Comparison of ENCODE assay signal across 8 cellular contexts in genomic region chr16:2125627-2126026, GRCh38. TPM values are rescaled to one million over a fixed set of nuclear protein-coding genes. Genes with fewer than 3 reads are reported as not detected.
DNase-seq lines count a peak whose midpoint lies in the region; ATAC-seq and TF ChIP-seq lines count a peak whose summit lies in the region.
"Not testable (repeated sequence)": the region's sequence is repeated elsewhere in the genome, so short reads cannot be mapped to it uniquely, and the experiment has no call there.
"Had no signal": no experiment of that assay in that cellular context is flagged by ENCODE, and none has a peak within 500 bp of the region (broad histone marks: within the 10 kb centered on the region; RNA-seq: fewer than 3 reads in every experiment).

No MANE protein-coding gene starts in this region.

- not testable (repeated sequence) for H3K79me1 ChIP-seq in mesenchymal stem cell (replicated peaks; ENCODE audit: low read length, poor library complexity, severe bottlenecking)

- H3K4me1 ChIP-seq in HEK293 (ENCODE audit: control insufficient read depth, insufficient read depth, low read length) = not testable (repeated sequence)
- peaks cover 28 to 60% of the 10 kb centered on the region in 2 experiments; a peak in 3 of 4 replicates for H3K4me1 ChIP-seq in SK-N-SH (ENCODE audit: control insufficient read depth in 1 of 2, insufficient read depth in 2 of 2, low read depth in 1 of 2, low read length in 1 of 2)
- peaks cover 12 to 88% (median 65%) of the 10 kb centered on the region in 12 donors for H3K4me1 ChIP-seq in heart left ventricle
- H3K4me1 ChIP-seq in mesenchymal stem cell (ENCODE audit: control insufficient read depth, insufficient read depth, low read depth, low read length) = peaks cover 55% of the 10 kb centered on the region

- peak overlapping the region; percentile 91; the same call in 1 of the 2 replicates for H3K27ac ChIP-seq in HEK293 (ENCODE audit: extremely low read depth, low read depth, low read length)
- H3K27ac ChIP-seq in SK-N-SH (ENCODE audit: low read depth in 2 of 2, low read length in 1 of 2) = peak overlapping the region; percentile 84 to 98
- H3K27ac ChIP-seq in heart left ventricle = peak overlapping the region; percentile 90 to 100 (median 98)
- peak overlapping the region; percentile 96 for H3K27ac ChIP-seq in mesenchymal stem cell (ENCODE audit: low read length, poor library complexity, severe bottlenecking)
- H3K27ac ChIP-seq in temporal lobe (ENCODE audit: low read depth, low read length) = peak overlapping the region; percentile 92

- not testable (repeated sequence) for H3K9me3 Mint-ChIP-seq in dendritic cell treated with granulocyte-macrophage colony-stimulating factor and Interleukin-4, amounts not matched to agents 40 ng/mL and 50 ng/mL, for 4 days; progenitor cell of endocrine pancreas (ENCODE audit: low read depth)

- peak overlapping the region; percentile 86 to 93 for H2BK12ac ChIP-seq in mesenchymal stem cell (ENCODE audit: low read length in 2 of 2)

- not testable (repeated sequence) for H3K9me3 ChIP-seq in HEK293 (ENCODE audit: control insufficient read depth, insufficient read depth, low read depth, low read length); SK-N-SH; heart left ventricle; mesenchymal stem cell (ENCODE audit: control insufficient read depth, low read length)

- H3K9ac ChIP-seq in SK-N-SH (peak overlapping the region; percentile 79), mesenchymal stem cell (ENCODE audit: low read length) (peak overlapping the region; percentile 82)

- H3K14ac ChIP-seq in mesenchymal stem cell (ENCODE audit: low read length in 2 of 2) = peak overlapping the region in 1 of 2 experiments; percentile 59

- H3K27ac Mint-ChIP-seq in dendritic cell treated with granulocyte-macrophage colony-stimulating factor and Interleukin-4, amounts not matched to agents 40 ng/mL and 50 ng/mL, for 4 days = peak overlapping the region; percentile 33
- H3K27ac Mint-ChIP-seq in progenitor cell of endocrine pancreas = peak overlapping the region; percentile 41

- H3K4me3 Mint-ChIP-seq in dendritic cell treated with granulocyte-macrophage colony-stimulating factor and Interleukin-4, amounts not matched to agents 40 ng/mL and 50 ng/mL, for 4 days = peak overlapping the region; percentile 60
- H3K4me3 Mint-ChIP-seq in progenitor cell of endocrine pancreas (ENCODE audit: low read depth) = not testable (repeated sequence)

- peaks cover 14% of the 10 kb centered on the region for H3F3A ChIP-seq in SK-N-SH (replicated peaks; ENCODE audit: insufficient read depth)

- peaks cover 19% of the 10 kb centered on the region for H3K27me3 Mint-ChIP-seq in dendritic cell treated with granulocyte-macrophage colony-stimulating factor and Interleukin-4, amounts not matched to agents 40 ng/mL and 50 ng/mL, for 4 days
- not testable (repeated sequence) for H3K27me3 Mint-ChIP-seq in progenitor cell of endocrine pancreas

- peak overlapping the region; percentile 49 to 82 for H3K4ac ChIP-seq in mesenchymal stem cell (ENCODE audit: low read depth in 1 of 2, low read length in 2 of 2)

- peaks cover 77% of the 10 kb centered on the region for H3K79me2 ChIP-seq in SK-N-SH (ENCODE audit: insufficient read depth)

- DNase-seq in SK-N-SH; heart left ventricle; mesenchymal stem cell; progenitor cell of endocrine pancreas (ENCODE audit: low spot score, unreplicated experiment): not testable (repeated sequence)

- H2AK5ac ChIP-seq in mesenchymal stem cell (ENCODE audit: low read length, severe bottlenecking) = peak overlapping the region; percentile 63

- TF ChIP-seq RAD21 in SK-N-SH (IDR thresholded peaks at IDR 0.05; ENCODE audit: low read length) = not testable (repeated sequence)

- ATAC-seq in heart left ventricle = not testable (repeated sequence)

- not testable (repeated sequence) for TF ChIP-seq CTCF in HEK293 (tag by site-specific recombination; IDR thresholded peaks at IDR 0.05); SK-N-SH (IDR thresholded peaks at IDR 0.05); heart left ventricle (IDR thresholded peaks at IDR 0.05); progenitor cell of endocrine pancreas (IDR thresholded peaks at IDR 0.05; ENCODE audit: unreplicated experiment)

- H4K91ac ChIP-seq in mesenchymal stem cell (ENCODE audit: low read length) = peak overlapping the region; percentile 99

- 51% methylated on average over 7 of the region's 11 CpGs for WGBS in SK-N-SH (ENCODE audit: low lambda C conversion rate)
- 36 to 52% (median 39%) methylated on average over 6 to 11 of the region's 11 CpGs for WGBS in heart left ventricle, 4 donors
- WGBS in mesenchymal stem cell = 73% methylated on average over 7 of the region's 11 CpGs

- H3K4me3 ChIP-seq in HEK293 (ENCODE audit: low read depth, low read length) = not testable (repeated sequence)
- H3K4me3 ChIP-seq in SK-N-SH (ENCODE audit: low read depth in 2 of 2, low read length in 1 of 2) (peak overlapping the region in 1 of 2 experiments; percentile 48; a peak in 1 of 4 replicates), heart left ventricle (peak overlapping the region in 9 of 12 donors; percentile 39 to 59 (median 47)), mesenchymal stem cell (ENCODE audit: insufficient read depth in 1 of 2, low read depth in 1 of 2, low read length in 2 of 2) (peak overlapping the region in 1 of 2 experiments; percentile 65)

- not testable (repeated sequence) for H3K9me2 ChIP-seq in SK-N-SH

- H4K20me1 ChIP-seq in SK-N-SH (ENCODE audit: insufficient read depth) = peaks cover 18% of the 10 kb centered on the region

- not testable (repeated sequence) for H3K36me3 Mint-ChIP-seq in dendritic cell treated with granulocyte-macrophage colony-stimulating factor and Interleukin-4, amounts not matched to agents 40 ng/mL and 50 ng/mL, for 4 days (ENCODE audit: low read depth); progenitor cell of endocrine pancreas (ENCODE audit: insufficient read depth)

- peak overlapping the region; percentile 64 for H2BK120ac ChIP-seq in mesenchymal stem cell (ENCODE audit: low read depth, low read length)

- peak overlapping the region; percentile 82 for H3K4me2 ChIP-seq in SK-N-SH
- peak overlapping the region; percentile 44 for H3K4me2 ChIP-seq in mesenchymal stem cell (ENCODE audit: low read length, poor library complexity, severe bottlenecking)

- not testable (repeated sequence) for H2AFZ ChIP-seq in SK-N-SH (ENCODE audit: low read depth); mesenchymal stem cell (ENCODE audit: low read depth, low read length)

- peak overlapping the region; percentile 64 for H4K8ac ChIP-seq in mesenchymal stem cell (ENCODE audit: low read length)

- not testable (repeated sequence) for H3K23ac ChIP-seq in mesenchymal stem cell (ENCODE audit: low read length in 2 of 2)

- H2BK15ac ChIP-seq in mesenchymal stem cell (ENCODE audit: low read depth, poor library complexity, severe bottlenecking) = peak overlapping the region; percentile 98

- POLR2A ChIA-PET in HEK293 (lab: Yijun Ruan, JAX) (interaction anchor here (0.6 to 2.3 kb wide), 2 partner anchors 30 to 81 kb away, joined by 5 to 12 read pairs; partner anchors contain the start of gene TRAF7), SK-N-SH (lab: Yijun Ruan, JAX) (interaction anchor here (1.5 to 1.8 kb wide), 2 partner anchors 22 to 78 kb away, joined by 4 to 7 read pairs; partner anchors contain the start of genes NTHL1, RAB26 and TSC2)

- TF ChIP-seq POLR2A in heart left ventricle (IDR thresholded peaks at IDR 0.05) = not testable (repeated sequence)

- H3K4me1 Mint-ChIP-seq in dendritic cell treated with granulocyte-macrophage colony-stimulating factor and Interleukin-4, amounts not matched to agents 40 ng/mL and 50 ng/mL, for 4 days (ENCODE audit: low read depth) = peaks cover 47% of the 10 kb centered on the region
- H3K4me1 Mint-ChIP-seq in progenitor cell of endocrine pancreas (ENCODE audit: low read depth) = not testable (repeated sequence)

- peak overlapping the region; percentile 61 for H2BK5ac ChIP-seq in mesenchymal stem cell (ENCODE audit: low read depth, low read length, poor library complexity, severe bottlenecking)

- TF ChIP-seq EP300 in SK-N-SH (IDR thresholded peaks at IDR 0.05; ENCODE audit: borderline replicate concordance in 1 of 2, low read depth in 1 of 2, low read length in 1 of 2) = not testable (repeated sequence)

- not testable (repeated sequence) for H3K27me3 ChIP-seq in SK-N-SH (ENCODE audit: insufficient read depth); heart left ventricle; mesenchymal stem cell (ENCODE audit: control insufficient read depth in 1 of 2, insufficient read depth in 1 of 2, low read length in 2 of 2)

- CTCF ChIA-PET in HEK293 (lab: Yijun Ruan, JAX) = interaction anchor here (0.6 kb wide), 1 partner anchor 83 kb away, joined by 3 read pairs; no protein-coding TSS in a partner anchor
- CTCF ChIA-PET in SK-N-SH (lab: Yijun Ruan, JAX) = interaction anchor here (1.4 to 1.5 kb wide), 2 partner anchors 15 to 122 kb away, joined by 4 read pairs; no protein-coding TSS in a partner anchor

- intact Hi-C loops in dendritic cell treated with granulocyte-macrophage colony-stimulating factor and Interleukin-4, amounts not matched to agents 40 ng/mL and 50 ng/mL, for 4 days (cut with micrococcal nuclease); heart left ventricle (cut with DNase I): not testable (repeated sequence)

- peak overlapping the region; percentile 77 to 94 for H3K18ac ChIP-seq in mesenchymal stem cell (ENCODE audit: low read depth in 1 of 2, low read length in 2 of 2)

- not testable (repeated sequence) for H3K36me3 ChIP-seq in HEK293 (ENCODE audit: control insufficient read depth in 2 of 2, insufficient read depth in 1 of 2, low read length in 2 of 2); SK-N-SH (replicated peaks in 1 of 2; ENCODE audit: control insufficient read depth in 1 of 2, insufficient read depth in 2 of 2, low read length in 1 of 2); heart left ventricle; mesenchymal stem cell (ENCODE audit: control insufficient read depth in 1 of 2, insufficient read depth in 2 of 2, low read depth in 1 of 2, low read length in 2 of 2)

RNA-seq across cellular contexts. Expression of gene PKD1, which starts 10.1 kb away (rescaled TPM):
- polyA plus RNA-seq in SK-N-SH (2012; rRNA removed) = 39.8 and 47.4 TPM in 2 replicates
- 10.3 and 21.4 TPM in 2 replicates for polyA plus RNA-seq in SK-N-SH (2012; cell fraction: cytosol; rRNA removed)
- polyA plus RNA-seq in SK-N-SH (2012; cell fraction: nucleus; rRNA removed) = 292 and 443 TPM in 2 replicates
- 100 to 1,000 TPM in 6 of 9 donors, 10 to 100 TPM in 3; 64.9 to 441 (median 110) TPM for total RNA-seq in heart left ventricle
- 100 to 1,000 TPM in 1 of 2 donors, 10 to 100 TPM in 1; 90.6 to 105 TPM for polyA plus RNA-seq in heart left ventricle
- polyA plus RNA-seq in mesenchymal stem cell (2013, experiment 1 of 2) = 32.8 TPM
- 28.4 TPM for polyA plus RNA-seq in mesenchymal stem cell (2013, experiment 2 of 2)
- total RNA-seq in progenitor cell of endocrine pancreas = 96.2 and 97.8 TPM in 2 replicates
- 77.7 TPM for total RNA-seq in temporal lobe

RNA-seq across cellular contexts. Expression of gene RAB26, which starts 22.8 kb away (rescaled TPM):
- polyA plus RNA-seq in SK-N-SH (2012; rRNA removed) (14.3 and 19.5 TPM in 2 replicates), heart left ventricle (1 to 10 TPM in 1 of 2 donors, under 1 TPM in 1; 0.28 to 3.3 TPM)
- 4.5 and 6.2 TPM in 2 replicates for polyA plus RNA-seq in SK-N-SH (2012; cell fraction: cytosol; rRNA removed)
- polyA plus RNA-seq in SK-N-SH (2012; cell fraction: nucleus; rRNA removed) = 102 and 121 TPM in 2 replicates
- total RNA-seq in heart left ventricle (1 to 10 TPM in 4 of 9 donors, under 1 TPM in 5; 0.36 to 5.0 (median 0.75) TPM), progenitor cell of endocrine pancreas (20.4 and 23.3 TPM in 2 replicates), temporal lobe (4.4 TPM)
- 4.7 TPM for polyA plus RNA-seq in mesenchymal stem cell (2013, experiment 1 of 2)
- polyA plus RNA-seq in mesenchymal stem cell (2013, experiment 2 of 2) = 4.4 TPM
- total RNA-seq: mesenteric fat pad had no signal

RNA-seq across cellular contexts. Expression of gene TRAF7, which starts 30.0 kb away (rescaled TPM):
- polyA plus RNA-seq in SK-N-SH (2012; rRNA removed) = 69.9 and 73.0 TPM in 2 replicates
- 32.5 and 56.2 TPM in 2 replicates for polyA plus RNA-seq in SK-N-SH (2012; cell fraction: cytosol; rRNA removed)
- 95.4 and 106 TPM in 2 replicates for polyA plus RNA-seq in SK-N-SH (2012; cell fraction: nucleus; rRNA removed)
- total RNA-seq in heart left ventricle = 10 to 100 TPM; 20.2 to 40.2 (median 27.0) TPM
- 10 to 100 TPM; 12.2 to 39.5 TPM for polyA plus RNA-seq in heart left ventricle
- 107 TPM for polyA plus RNA-seq in mesenchymal stem cell (2013, experiment 1 of 2)
- 101 TPM for polyA plus RNA-seq in mesenchymal stem cell (2013, experiment 2 of 2)
- total RNA-seq in progenitor cell of endocrine pancreas = 79.6 and 85.2 TPM in 2 replicates
- total RNA-seq in temporal lobe = 29.7 TPM
